18 cellular contexts compared by ENCODE assay signal in the genomic region with DNA sequence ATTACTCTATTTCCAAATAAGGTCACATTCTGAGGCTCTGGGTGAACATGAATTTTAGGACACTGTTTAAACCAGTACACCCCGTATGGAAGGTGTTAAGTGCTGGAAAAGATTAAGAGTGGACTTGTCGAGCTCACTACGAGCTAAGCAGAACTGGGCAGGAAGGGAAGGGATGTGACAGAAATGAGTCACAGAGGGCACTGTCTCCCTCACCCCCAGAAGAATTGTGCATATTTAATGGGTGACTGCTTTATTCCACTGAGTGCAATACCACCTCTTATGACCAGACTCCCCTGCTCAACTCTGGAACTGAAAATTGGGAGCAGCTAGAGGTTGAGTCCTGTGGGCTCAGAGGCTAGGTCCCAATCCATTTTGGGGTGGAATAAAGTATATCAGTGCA.
A peak's percentile ranks its signal among the peaks of the same experiment; 100 is the strongest.
DNase-seq lines count a peak whose midpoint lies in the region; ATAC-seq, FAIRE-seq and TF ChIP-seq lines count a peak whose summit lies in the region.
"Had no signal": no experiment of that assay in that cellular context is flagged by ENCODE, and none has a peak within 500 bp of the region (broad histone marks: within the 10 kb centered on the region; RNA-seq: fewer than 3 reads in every experiment).

No MANE protein-coding gene starts in this region.

- H3K4me3 ChIP-seq in Peyer's patch: no peak overlapping the region
- H3K4me3 ChIP-seq: skin epidermis, thoracic aorta had no signal

- peak; percentile 3 to 9 for DNase-seq in activated CD4-positive, alpha-beta T cell treated with anti-CD3 and anti-CD28 coated beads for 4 hours
- DNase-seq in activated CD4-positive, alpha-beta T cell treated with anti-CD3 and anti-CD28 coated beads, Interleukin-2, amount 50 U/mL, for 1 hour: no peak
- DNase-seq in HTR-8/SVneo (ENCODE audit: insufficient read length, low spot score): no peak
- DNase-seq in renal cortical epithelial cell (ENCODE audit: low read depth): peak; percentile 56
- no peak for DNase-seq in Peyer's patch
- DNase-seq: amniotic stem cell, dermis blood vessel endothelial cell, foreskin melanocyte, midbrain, NCI-H1436 treated with DMSO at 0.1 percent for 48 hours, occipital lobe, RPMI8226, T1000 had no signal

- no peak for TF ChIP-seq POLR2A in Peyer's patch (IDR thresholded peaks at IDR 0.05)

- no peaks in the 10 kb centered on the region for H3K36me3 Mint-ChIP-seq in activated T-helper 17 cell treated with anti-CD3 and anti-CD28 coated beads, Interleukin-2, amount 50 U/mL, for 72 hours (ENCODE audit: low read depth)

- H3K4me1 Mint-ChIP-seq in activated T-helper 17 cell treated with anti-CD3 and anti-CD28 coated beads, Interleukin-2, amount 50 U/mL, for 72 hours: peaks cover 19% of the 10 kb centered on the region

- no peaks in the 10 kb centered on the region for H3K27me3 ChIP-seq in Peyer's patch

- peak overlapping the region in 1 of 4 donors; percentile 13 for H3K27ac ChIP-seq in Peyer's patch
- H3K27ac ChIP-seq: thoracic aorta had no signal

- no peaks in the 10 kb centered on the region for H3K4me1 ChIP-seq in Peyer's patch

- H3K27me3 Mint-ChIP-seq in activated T-helper 17 cell treated with anti-CD3 and anti-CD28 coated beads, Interleukin-2, amount 50 U/mL, for 72 hours: no peaks in the 10 kb centered on the region

- H3K36me3 ChIP-seq in Peyer's patch: no peaks in the 10 kb centered on the region
- H3K36me3 ChIP-seq: thoracic aorta had no signal

- H3K9me3 ChIP-seq in Peyer's patch: no peaks in the 10 kb centered on the region
- H3K9me3 ChIP-seq: thoracic aorta had no signal

- H3K9me3 Mint-ChIP-seq in activated T-helper 17 cell treated with anti-CD3 and anti-CD28 coated beads, Interleukin-2, amount 50 U/mL, for 72 hours: no peaks in the 10 kb centered on the region

- H3K27ac Mint-ChIP-seq in activated T-helper 17 cell treated with anti-CD3 and anti-CD28 coated beads, Interleukin-2, amount 50 U/mL, for 72 hours: no peak overlapping the region

- H3K4me3 Mint-ChIP-seq in activated T-helper 17 cell treated with anti-CD3 and anti-CD28 coated beads, Interleukin-2, amount 50 U/mL, for 72 hours: peak overlapping the region; percentile 26

- TF ChIP-seq CTCF in Peyer's patch (IDR thresholded peaks at IDR 0.05): no peak

- ATAC-seq in activated T-helper 17 cell treated with anti-CD3 and anti-CD28 coated beads, Interleukin-2, amount 50 U/mL, for 72 hours (replicated peaks): peak; percentile 89
- no peak for ATAC-seq in HG03439 (IDR thresholded peaks at IDR 0.05; ENCODE audit: unreplicated experiment)
- no peak for ATAC-seq in GM19035 (IDR thresholded peaks at IDR 0.05; ENCODE audit: unreplicated experiment)

- FAIRE-seq in HTR-8/SVneo (lab: Jason Lieb, UNC): peak; percentile 86

Comparison
In these comparisons a context has a peak if more than half of its experiments do, and no peak if none do; other contexts are left out.
1. DNase-seq: peak in activated CD4-positive, alpha-beta T cell treated with anti-CD3 and anti-CD28 coated beads for 4 hours (2 of 2) and renal cortical epithelial cell (single experiment); none in activated CD4-positive, alpha-beta T cell treated with anti-CD3 and anti-CD28 coated beads, Interleukin-2, amount 50 U/mL, for 1 hour (single experiment), HTR-8/SVneo (single experiment) and Peyer's patch (0 of 3).